8 cellular contexts compared by ENCODE assay signal in the genomic region with DNA sequence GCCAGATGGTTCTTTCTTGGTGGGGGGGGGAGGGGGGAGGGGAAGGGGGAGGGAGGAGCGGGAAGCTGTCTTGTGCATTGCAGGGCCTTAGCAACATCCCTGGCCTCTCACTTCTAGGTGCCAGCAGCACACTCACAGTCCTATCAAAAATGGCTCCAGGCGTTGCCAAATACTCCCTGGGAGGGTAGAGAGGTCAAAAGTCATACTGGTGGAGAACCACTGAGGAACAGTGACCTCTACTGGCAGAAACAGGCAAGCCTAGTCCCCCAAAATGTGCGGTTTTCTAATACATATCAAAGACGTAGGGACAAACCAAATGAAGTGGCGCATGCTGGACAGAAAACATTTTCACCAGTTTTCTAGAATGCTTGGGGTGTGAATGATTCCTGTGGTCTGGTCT. TPM values are rescaled to one million over a fixed set of nuclear protein-coding genes. Genes with fewer than 3 reads are reported as not detected.
DNase-seq lines count a peak whose midpoint lies in the region; ATAC-seq, FAIRE-seq and TF ChIP-seq lines count a peak whose summit lies in the region.
"Not testable (repeated sequence)": the region's sequence is repeated elsewhere in the genome, so short reads cannot be mapped to it uniquely, and the experiment has no call there.

No MANE protein-coding gene starts in this region.

- H3K27me3 ChIP-seq in lower lobe of right lung (ENCODE audit: low read depth), result not testable (repeated sequence)

- H3K4me3 Mint-ChIP-seq in WTC11; central memory CD8-positive, alpha-beta T cell: not testable (repeated sequence)

- not testable (repeated sequence) for H3K4me1 Mint-ChIP-seq in WTC11; central memory CD8-positive, alpha-beta T cell

- not testable (repeated sequence) for TF ChIP-seq CTCF in WTC11 (IDR thresholded peaks at IDR 0.05); lower lobe of right lung (IDR thresholded peaks at IDR 0.05)

- not testable (repeated sequence) for H3K4me1 ChIP-seq in lower lobe of right lung

- peak; percentile 59 for ATAC-seq in GM21360 (IDR thresholded peaks at IDR 0.05; ENCODE audit: unreplicated experiment)
- ATAC-seq in HG03135 (IDR thresholded peaks at IDR 0.05; ENCODE audit: unreplicated experiment), result peak; percentile 74
- ATAC-seq in WTC11, result peak; percentile 89
- peak; percentile 40 for ATAC-seq in central memory CD8-positive, alpha-beta T cell (replicated peaks; ENCODE audit: extremely low read depth, poor library complexity, severe bottlenecking)
- ATAC-seq in left ventricle myocardium superior, result peak; percentile 66
- peak; percentile 47 to 74 for ATAC-seq in lower lobe of right lung

- CTCF ChIA-PET in WTC11 (lab: Charles Lee), result not testable (repeated sequence)

- not testable (repeated sequence) for H3K27ac Mint-ChIP-seq in WTC11; central memory CD8-positive, alpha-beta T cell (ENCODE audit: low read depth)

- H3K36me3 ChIP-seq in lower lobe of right lung, result not testable (repeated sequence)

- FAIRE-seq in A204.1 (lab: Jason Lieb, UNC), result peak; percentile 41
- peak; percentile 92 for FAIRE-seq in GM18507 (lab: Jason Lieb, UNC)

- intact Hi-C loops in left ventricle myocardium superior (cut with micrococcal nuclease); lower lobe of right lung (cut with DNase I): not testable (repeated sequence)

- H3K4me3 ChIP-seq in lower lobe of right lung, result not testable (repeated sequence)

- DNase-seq in GM18507 (ENCODE audit: extremely low spot score, insufficient read length, low read depth); WTC11 (ENCODE audit: low spot score); central memory CD8-positive, alpha-beta T cell (ENCODE audit: low spot score in 2 of 2); left ventricle myocardium superior; lower lobe of right lung: not testable (repeated sequence)

- POLR2A ChIA-PET in WTC11 (lab: Charles Lee), result not testable (repeated sequence)

- H3K36me3 Mint-ChIP-seq in WTC11; central memory CD8-positive, alpha-beta T cell (ENCODE audit: insufficient read depth): not testable (repeated sequence)

- H3K9me3 ChIP-seq in lower lobe of right lung, result not testable (repeated sequence)

- H3K27ac ChIP-seq in lower lobe of right lung, result not testable (repeated sequence)

- H3K9me3 Mint-ChIP-seq in WTC11; central memory CD8-positive, alpha-beta T cell: not testable (repeated sequence)

- not testable (repeated sequence) for H3K27me3 Mint-ChIP-seq in WTC11 (ENCODE audit: low read depth)
- H3K27me3 Mint-ChIP-seq in central memory CD8-positive, alpha-beta T cell, result peaks cover 22% of the 10 kb centered on the region

RNA-seq across cellular contexts. Expression of gene CLTRN, which starts 17.1 kb away (rescaled TPM):
- total RNA-seq in WTC11 (2021), result 1.4 to 2.2 TPM (median 2.2 TPM) in 3 replicates
- 0.79 TPM for total RNA-seq in left ventricle myocardium superior
- 0.38 TPM for total RNA-seq in lower lobe of right lung

RNA-seq across cellular contexts. Expression of gene ACE2, which starts 46.8 kb away (rescaled TPM):
- total RNA-seq in WTC11 (2021) (0.16 TPM in 1 of 3 replicates, not detected in the others), left ventricle myocardium superior (12.7 TPM), lower lobe of right lung (2.6 TPM)
